1 cellular context compared by ENCODE assay signal in the genomic region with DNA sequence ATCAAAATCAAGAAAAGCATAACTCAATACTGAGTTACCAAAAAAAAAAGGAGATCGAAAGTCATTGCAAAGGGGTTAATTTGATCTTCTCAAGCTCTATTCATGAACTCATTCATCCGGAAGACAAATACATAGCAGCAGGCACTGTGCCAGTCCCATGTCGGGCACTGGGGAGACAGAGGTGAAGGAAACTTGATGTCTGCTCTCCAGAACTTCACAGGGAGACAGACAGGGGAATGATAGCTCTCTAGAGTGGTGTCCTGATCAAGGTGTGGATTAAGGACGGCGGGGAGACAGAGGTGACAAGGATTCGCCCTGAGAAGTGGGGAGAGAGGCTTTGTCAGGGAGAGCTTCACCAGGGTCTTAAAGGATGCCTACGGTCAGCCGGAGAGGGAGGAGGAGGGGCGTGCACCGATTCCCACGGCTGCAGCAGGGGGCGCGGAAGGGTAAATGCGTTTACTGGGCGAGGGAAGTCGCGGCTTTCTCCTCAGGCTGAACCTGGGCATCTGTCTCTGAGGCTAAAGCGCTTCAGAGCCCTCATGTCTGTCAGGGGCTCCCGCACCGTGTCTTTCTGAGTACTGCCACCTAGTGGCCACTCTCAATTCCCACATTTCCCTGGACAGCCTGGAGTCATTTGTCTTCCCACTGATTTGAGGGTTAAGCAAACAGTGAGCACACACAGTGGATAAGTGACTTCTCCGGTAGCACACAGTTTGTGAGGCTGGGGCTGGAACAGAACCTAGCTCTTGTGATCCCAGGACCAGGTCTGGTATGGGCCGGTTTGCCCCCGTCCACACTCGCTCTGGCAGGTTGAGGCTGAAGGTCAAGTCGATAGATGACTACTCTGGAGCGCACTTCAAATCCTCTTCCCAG.
TF ChIP-seq lines count a peak whose summit lies in the region.

No MANE protein-coding gene starts in this region.

TF ChIP-seq in HepG2, 621 proteins besides CTCF, POLR2A, EP300 and RAD21 (continued from another document and continues in another):
- TF ChIP-seq, protein P1, sequence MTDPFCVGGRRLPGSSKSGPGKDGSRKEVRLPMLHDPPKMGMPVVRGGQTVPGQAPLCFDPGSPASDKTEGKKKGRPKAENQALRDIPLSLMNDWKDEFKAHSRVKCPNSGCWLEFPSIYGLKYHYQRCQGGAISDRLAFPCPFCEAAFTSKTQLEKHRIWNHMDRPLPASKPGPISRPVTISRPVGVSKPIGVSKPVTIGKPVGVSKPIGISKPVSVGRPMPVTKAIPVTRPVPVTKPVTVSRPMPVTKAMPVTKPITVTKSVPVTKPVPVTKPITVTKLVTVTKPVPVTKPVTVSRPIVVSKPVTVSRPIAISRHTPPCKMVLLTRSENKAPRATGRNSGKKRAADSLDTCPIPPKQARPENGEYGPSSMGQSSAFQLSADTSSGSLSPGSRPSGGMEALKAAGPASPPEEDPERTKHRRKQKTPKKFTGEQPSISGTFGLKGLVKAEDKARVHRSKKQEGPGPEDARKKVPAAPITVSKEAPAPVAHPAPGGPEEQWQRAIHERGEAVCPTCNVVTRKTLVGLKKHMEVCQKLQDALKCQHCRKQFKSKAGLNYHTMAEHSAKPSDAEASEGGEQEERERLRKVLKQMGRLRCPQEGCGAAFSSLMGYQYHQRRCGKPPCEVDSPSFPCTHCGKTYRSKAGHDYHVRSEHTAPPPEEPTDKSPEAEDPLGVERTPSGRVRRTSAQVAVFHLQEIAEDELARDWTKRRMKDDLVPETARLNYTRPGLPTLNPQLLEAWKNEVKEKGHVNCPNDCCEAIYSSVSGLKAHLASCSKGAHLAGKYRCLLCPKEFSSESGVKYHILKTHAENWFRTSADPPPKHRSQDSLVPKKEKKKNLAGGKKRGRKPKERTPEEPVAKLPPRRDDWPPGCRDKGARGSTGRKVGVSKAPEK (CRISPR knock-in tag; IDR thresholded peaks at IDR 0.05; ENCODE audit: borderline replicate concordance), result no peak
- TF ChIP-seq, protein P2, sequence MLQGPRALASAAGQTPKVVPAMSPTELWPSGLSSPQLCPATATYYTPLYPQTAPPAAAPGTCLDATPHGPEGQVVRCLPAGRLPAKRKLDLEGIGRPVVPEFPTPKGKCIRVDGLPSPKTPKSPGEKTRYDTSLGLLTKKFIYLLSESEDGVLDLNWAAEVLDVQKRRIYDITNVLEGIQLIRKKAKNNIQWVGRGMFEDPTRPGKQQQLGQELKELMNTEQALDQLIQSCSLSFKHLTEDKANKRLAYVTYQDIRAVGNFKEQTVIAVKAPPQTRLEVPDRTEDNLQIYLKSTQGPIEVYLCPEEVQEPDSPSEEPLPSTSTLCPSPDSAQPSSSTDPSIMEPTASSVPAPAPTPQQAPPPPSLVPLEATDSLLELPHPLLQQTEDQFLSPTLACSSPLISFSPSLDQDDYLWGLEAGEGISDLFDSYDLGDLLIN (CRISPR knock-in tag; IDR thresholded peaks at IDR 0.05; ENCODE audit: borderline replicate concordance), result 0 out of 2 replicates have a peak, but pooled peaks have one; percentile 13
- 0 out of 2 replicates have a peak, but pooled peaks have one; percentile 16 for TF ChIP-seq RARA (CRISPR knock-in tag; IDR thresholded peaks at IDR 0.05)
- TF ChIP-seq ZNF788 (CRISPR knock-in tag; IDR thresholded peaks at IDR 0.05; ENCODE audit: borderline replicate concordance), result peak; percentile 26; the same call in 1 of the 2 replicates
- TF ChIP-seq, protein P3, sequence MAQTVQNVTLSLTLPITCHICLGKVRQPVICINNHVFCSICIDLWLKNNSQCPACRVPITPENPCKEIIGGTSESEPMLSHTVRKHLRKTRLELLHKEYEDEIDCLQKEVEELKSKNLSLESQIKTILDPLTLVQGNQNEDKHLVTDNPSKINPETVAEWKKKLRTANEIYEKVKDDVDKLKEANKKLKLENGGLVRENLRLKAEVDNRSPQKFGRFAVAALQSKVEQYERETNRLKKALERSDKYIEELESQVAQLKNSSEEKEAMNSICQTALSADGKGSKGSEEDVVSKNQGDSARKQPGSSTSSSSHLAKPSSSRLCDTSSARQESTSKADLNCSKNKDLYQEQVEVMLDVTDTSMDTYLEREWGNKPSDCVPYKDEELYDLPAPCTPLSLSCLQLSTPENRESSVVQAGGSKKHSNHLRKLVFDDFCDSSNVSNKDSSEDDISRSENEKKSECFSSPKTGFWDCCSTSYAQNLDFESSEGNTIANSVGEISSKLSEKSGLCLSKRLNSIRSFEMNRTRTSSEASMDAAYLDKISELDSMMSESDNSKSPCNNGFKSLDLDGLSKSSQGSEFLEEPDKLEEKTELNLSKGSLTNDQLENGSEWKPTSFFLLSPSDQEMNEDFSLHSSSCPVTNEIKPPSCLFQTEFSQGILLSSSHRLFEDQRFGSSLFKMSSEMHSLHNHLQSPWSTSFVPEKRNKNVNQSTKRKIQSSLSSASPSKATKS (CRISPR knock-in tag; IDR thresholded peaks at IDR 0.05), result no peak
- TF ChIP-seq NBN (conservative IDR thresholded peaks at IDR 0.05), result no peak
- no peak for TF ChIP-seq RFX3 (CRISPR knock-in tag; IDR thresholded peaks at IDR 0.05)
- no peak for TF ChIP-seq SAFB2 (CRISPR knock-in tag; IDR thresholded peaks at IDR 0.05; ENCODE audit: borderline replicate concordance, low read depth)
- TF ChIP-seq ZFP1 (CRISPR knock-in tag; IDR thresholded peaks at IDR 0.05), result no peak
- TF ChIP-seq ZNF292 (CRISPR knock-in tag; IDR thresholded peaks at IDR 0.05; ENCODE audit: borderline replicate concordance, low read depth), result 0 out of 2 replicates have a peak, but pooled peaks have one; percentile 40
- TF ChIP-seq MEIS2 (CRISPR knock-in tag; IDR thresholded peaks at IDR 0.05), result peak; percentile 66; the same call in 1 of the 2 replicates
- TF ChIP-seq YY1 (IDR thresholded peaks at IDR 0.05; ENCODE audit: insufficient read depth, insufficient replicate concordance, low read depth, low read length), result no peak
- no peak for TF ChIP-seq TAF1 (CRISPR knock-in tag; IDR thresholded peaks at IDR 0.05)
- peak; percentile 8 for TF ChIP-seq ZFP36 (IDR thresholded peaks at IDR 0.05; ENCODE audit: borderline replicate concordance, low read depth, low read length, partially characterized antibody)
- TF ChIP-seq, protein P4, sequence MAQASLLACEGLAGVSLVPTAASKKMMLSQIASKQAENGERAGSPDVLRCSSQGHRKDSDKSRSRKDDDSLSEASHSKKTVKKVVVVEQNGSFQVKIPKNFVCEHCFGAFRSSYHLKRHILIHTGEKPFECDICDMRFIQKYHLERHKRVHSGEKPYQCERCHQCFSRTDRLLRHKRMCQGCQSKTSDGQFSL (CRISPR knock-in tag; IDR thresholded peaks at IDR 0.05), result no peak
- TF ChIP-seq ZNF383 (CRISPR knock-in tag; IDR thresholded peaks at IDR 0.05; ENCODE audit: borderline replicate concordance), result no peak
- no peak for TF ChIP-seq ZNF616 (CRISPR knock-in tag; IDR thresholded peaks at IDR 0.05; ENCODE audit: low read depth)
- no peak for TF ChIP-seq ZNF563 (CRISPR knock-in tag; IDR thresholded peaks at IDR 0.05)
- no peak for TF ChIP-seq ZNF251 (CRISPR knock-in tag; IDR thresholded peaks at IDR 0.05)
- TF ChIP-seq ZNF781 (CRISPR knock-in tag; IDR thresholded peaks at IDR 0.05; ENCODE audit: borderline replicate concordance, not compliant biosample characterization), result no peak
- no peak for TF ChIP-seq CREM (IDR thresholded peaks at IDR 0.05)
- TF ChIP-seq CREM (CRISPR knock-in tag; IDR thresholded peaks at IDR 0.05), result no peak
- TF ChIP-seq ESRRA (CRISPR knock-in tag; IDR thresholded peaks at IDR 0.05; ENCODE audit: low read depth), result no peak
- TF ChIP-seq DNMT3B (CRISPR knock-in tag; conservative IDR thresholded peaks at IDR 0.05), result no peak
- no peak for TF ChIP-seq RBFOX2 (IDR thresholded peaks at IDR 0.05; ENCODE audit: low read depth, low read length)
- TF ChIP-seq KDM4B (CRISPR knock-in tag; IDR thresholded peaks at IDR 0.05), result no peak
- TF ChIP-seq LCORL (IDR thresholded peaks at IDR 0.05), result no peak
- TF ChIP-seq LCORL (CRISPR knock-in tag; IDR thresholded peaks at IDR 0.05), result no peak
- TF ChIP-seq NR3C1 (CRISPR knock-in tag; IDR thresholded peaks at IDR 0.05), result no peak
- peak; percentile 40; the same call in 1 of the 2 replicates for TF ChIP-seq ZSCAN25 (CRISPR knock-in tag; IDR thresholded peaks at IDR 0.05)
- no peak for TF ChIP-seq ARHGAP35 (CRISPR knock-in tag; IDR thresholded peaks at IDR 0.05; ENCODE audit: borderline replicate concordance)
- TF ChIP-seq ZNF282 (IDR thresholded peaks at IDR 0.05; ENCODE audit: partially characterized antibody), result no peak
- no peak for TF ChIP-seq GFI1 (CRISPR knock-in tag; IDR thresholded peaks at IDR 0.05; ENCODE audit: borderline replicate concordance)
- 0 out of 2 replicates have a peak, but pooled peaks have one; percentile 44 for TF ChIP-seq MIER3 (CRISPR knock-in tag; IDR thresholded peaks at IDR 0.05; ENCODE audit: borderline replicate concordance)
- 0 out of 2 replicates have a peak, but pooled peaks have one; percentile 27 for TF ChIP-seq NR2F6 (IDR thresholded peaks at IDR 0.05)
- TF ChIP-seq NR2F6 (CRISPR knock-in tag; IDR thresholded peaks at IDR 0.05), result no peak
- TF ChIP-seq FOXA1 (IDR thresholded peaks at IDR 0.05), result no peak
- peak; percentile 54; the same call in 1 of the 2 replicates for TF ChIP-seq FOXA1 (CRISPR knock-in tag; IDR thresholded peaks at IDR 0.05)
- TF ChIP-seq, protein P5, sequence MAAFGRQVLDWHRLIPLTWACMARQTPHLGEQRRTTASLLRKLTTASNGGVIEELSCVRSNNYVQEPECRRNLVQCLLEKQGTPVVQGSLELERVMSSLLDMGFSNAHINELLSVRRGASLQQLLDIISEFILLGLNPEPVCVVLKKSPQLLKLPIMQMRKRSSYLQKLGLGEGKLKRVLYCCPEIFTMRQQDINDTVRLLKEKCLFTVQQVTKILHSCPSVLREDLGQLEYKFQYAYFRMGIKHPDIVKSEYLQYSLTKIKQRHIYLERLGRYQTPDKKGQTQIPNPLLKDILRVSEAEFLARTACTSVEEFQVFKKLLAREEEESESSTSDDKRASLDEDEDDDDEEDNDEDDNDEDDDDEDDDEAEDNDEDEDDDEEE (CRISPR knock-in tag; IDR thresholded peaks at IDR 0.05), result no peak
- no peak for TF ChIP-seq ZMYM3 (CRISPR knock-in tag; IDR thresholded peaks at IDR 0.05)
- TF ChIP-seq ZNF709 (CRISPR knock-in tag; IDR thresholded peaks at IDR 0.05), result no peak
- TF ChIP-seq, protein P6, sequence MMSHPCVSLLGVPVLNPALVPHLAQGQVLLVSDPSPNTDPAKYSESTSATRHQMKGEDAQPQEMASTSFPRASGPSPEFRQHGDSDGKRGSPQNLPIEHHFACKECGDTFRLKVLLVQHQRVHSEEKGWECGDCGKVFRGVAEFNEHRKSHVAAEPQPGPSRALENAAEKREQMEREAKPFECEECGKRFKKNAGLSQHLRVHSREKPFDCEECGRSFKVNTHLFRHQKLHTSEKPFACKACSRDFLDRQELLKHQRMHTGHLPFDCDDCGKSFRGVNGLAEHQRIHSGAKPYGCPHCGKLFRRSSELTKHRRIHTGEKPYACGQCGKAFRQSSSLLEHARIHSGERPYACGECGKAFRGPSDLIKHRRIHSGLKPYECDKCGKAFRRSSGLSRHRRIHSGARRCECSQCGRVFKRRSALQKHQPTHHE (CRISPR knock-in tag; IDR thresholded peaks at IDR 0.05; ENCODE audit: borderline replicate concordance), result no peak
- TF ChIP-seq CBX1 (IDR thresholded peaks at IDR 0.05; ENCODE audit: low read depth), result no peak
- TF ChIP-seq FLYWCH1 (CRISPR knock-in tag; IDR thresholded peaks at IDR 0.05), result no peak
- TF ChIP-seq, protein P7, sequence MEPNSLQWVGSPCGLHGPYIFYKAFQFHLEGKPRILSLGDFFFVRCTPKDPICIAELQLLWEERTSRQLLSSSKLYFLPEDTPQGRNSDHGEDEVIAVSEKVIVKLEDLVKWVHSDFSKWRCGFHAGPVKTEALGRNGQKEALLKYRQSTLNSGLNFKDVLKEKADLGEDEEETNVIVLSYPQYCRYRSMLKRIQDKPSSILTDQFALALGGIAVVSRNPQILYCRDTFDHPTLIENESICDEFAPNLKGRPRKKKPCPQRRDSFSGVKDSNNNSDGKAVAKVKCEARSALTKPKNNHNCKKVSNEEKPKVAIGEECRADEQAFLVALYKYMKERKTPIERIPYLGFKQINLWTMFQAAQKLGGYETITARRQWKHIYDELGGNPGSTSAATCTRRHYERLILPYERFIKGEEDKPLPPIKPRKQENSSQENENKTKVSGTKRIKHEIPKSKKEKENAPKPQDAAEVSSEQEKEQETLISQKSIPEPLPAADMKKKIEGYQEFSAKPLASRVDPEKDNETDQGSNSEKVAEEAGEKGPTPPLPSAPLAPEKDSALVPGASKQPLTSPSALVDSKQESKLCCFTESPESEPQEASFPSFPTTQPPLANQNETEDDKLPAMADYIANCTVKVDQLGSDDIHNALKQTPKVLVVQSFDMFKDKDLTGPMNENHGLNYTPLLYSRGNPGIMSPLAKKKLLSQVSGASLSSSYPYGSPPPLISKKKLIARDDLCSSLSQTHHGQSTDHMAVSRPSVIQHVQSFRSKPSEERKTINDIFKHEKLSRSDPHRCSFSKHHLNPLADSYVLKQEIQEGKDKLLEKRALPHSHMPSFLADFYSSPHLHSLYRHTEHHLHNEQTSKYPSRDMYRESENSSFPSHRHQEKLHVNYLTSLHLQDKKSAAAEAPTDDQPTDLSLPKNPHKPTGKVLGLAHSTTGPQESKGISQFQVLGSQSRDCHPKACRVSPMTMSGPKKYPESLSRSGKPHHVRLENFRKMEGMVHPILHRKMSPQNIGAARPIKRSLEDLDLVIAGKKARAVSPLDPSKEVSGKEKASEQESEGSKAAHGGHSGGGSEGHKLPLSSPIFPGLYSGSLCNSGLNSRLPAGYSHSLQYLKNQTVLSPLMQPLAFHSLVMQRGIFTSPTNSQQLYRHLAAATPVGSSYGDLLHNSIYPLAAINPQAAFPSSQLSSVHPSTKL (CRISPR knock-in tag; IDR thresholded peaks at IDR 0.05), result peak; percentile 20; the same call in 1 of the 2 replicates
- no peak for TF ChIP-seq NFE2L2 (IDR thresholded peaks at IDR 0.05; ENCODE audit: low read length)
- no peak for TF ChIP-seq ZKSCAN5 (CRISPR knock-in tag; IDR thresholded peaks at IDR 0.05)
- TF ChIP-seq YEATS2 (CRISPR knock-in tag; IDR thresholded peaks at IDR 0.05; ENCODE audit: borderline replicate concordance), result no peak
